ENCODE assay signal across 20 cellular contexts in the genomic region with DNA sequence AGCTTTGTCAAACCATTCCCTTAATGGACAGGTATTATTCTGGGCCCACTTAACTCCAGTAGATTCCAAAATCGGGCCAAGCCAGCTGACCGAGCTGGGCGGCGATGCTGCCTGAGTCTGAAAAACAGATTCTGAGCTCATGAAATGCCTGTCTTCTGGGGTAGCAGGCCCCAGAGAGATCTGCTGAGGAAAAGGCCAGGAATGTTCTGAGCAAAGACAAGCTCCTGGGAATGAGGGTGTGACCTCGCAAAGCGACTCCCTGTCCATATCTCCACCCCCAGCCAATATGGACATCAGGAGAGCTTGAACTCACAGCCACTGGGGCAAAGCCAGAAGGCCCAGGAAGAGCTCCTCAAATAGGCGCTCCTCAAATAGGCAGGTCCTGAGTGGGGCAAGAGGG. TPM values are rescaled to one million over a fixed set of nuclear protein-coding genes. Genes with fewer than 3 reads are reported as not detected.
DNase-seq lines count a peak whose midpoint lies in the region; ATAC-seq and TF ChIP-seq lines count a peak whose summit lies in the region.
"Had no signal": no experiment of that assay in that cellular context is flagged by ENCODE, and none has a peak within 500 bp of the region (broad histone marks: within the 10 kb centered on the region; RNA-seq: fewer than 3 reads in every experiment).

No MANE protein-coding gene starts in this region.

- ATAC-seq in left ventricle myocardium superior (peak; percentile 58), upper lobe of left lung (ENCODE audit: low FRiP score in 2 of 2) (peak in 1 of 2 donors; percentile 23), GM18870 (IDR thresholded peaks at IDR 0.05; ENCODE audit: unreplicated experiment) (no peak)
- ATAC-seq: effector memory CD8-positive, alpha-beta T cell; SK-N-SH treated with all-trans-retinoic acid at 6 μM for 48 hours had no signal

- H3K4me1 ChIP-seq in prostate gland (replicated peaks), result peaks cover 6% of the 10 kb centered on the region
- H3K4me1 ChIP-seq in upper lobe of left lung, result peaks cover 25 to 46% (median 40%) of the 10 kb centered on the region in 4 donors

- TF ChIP-seq CTCF in prostate gland (IDR thresholded peaks at IDR 0.05) (no peak), upper lobe of left lung (IDR thresholded peaks at IDR 0.05) (no peak)

- WGBS in prostate gland, result 87% methylated on average over 7 of the region's 7 CpGs
- WGBS in upper lobe of left lung, 2 donors, result 88 to 90% methylated on average over 7 of the region's 7 CpGs

- no peaks in the 10 kb centered on the region for H3K27me3 ChIP-seq in prostate gland (replicated peaks; ENCODE audit: insufficient read depth)
- no peaks in the 10 kb centered on the region for H3K27me3 ChIP-seq in upper lobe of left lung

- H3K9me3 ChIP-seq in prostate gland (no peaks in the 10 kb centered on the region), upper lobe of left lung (no peaks in the 10 kb centered on the region)

- intact Hi-C loops in left ventricle myocardium superior (cut with micrococcal nuclease) (no loop called here), prostate gland (cut with DNase I) (loop anchor here (5.0 to 10.0 kb wide), 2 partner anchors 45 to 97 kb away; no protein-coding TSS in a partner anchor)

- peak overlapping the region; percentile 80 for H3K27ac ChIP-seq in cingulate gyrus (ENCODE audit: low read depth, low read length)
- peak overlapping the region; percentile 62 to 77 for H3K27ac ChIP-seq in prostate gland
- H3K27ac ChIP-seq in upper lobe of left lung, result peak overlapping the region; percentile 61 to 88 (median 80)
- H3K27ac ChIP-seq: PC-9 had no signal

- DNase-seq in left ventricle myocardium superior (peak; percentile 63), prostate gland (ENCODE audit: low spot score) (no peak), upper lobe of left lung (no peak), inferior parietal cortex (ENCODE audit: extremely low spot score) (no peak), NOMO-1 (lab: John Stamatoyannopoulos, UW; ENCODE audit: unreplicated experiment in 2 of 2) (no peak), NOMO-1 treated with DMSO at 0.1 percent for 48 hours (lab: John Stamatoyannopoulos, UW; ENCODE audit: unreplicated experiment) (no peak)
- DNase-seq: activated T-cell treated with anti-CD3 and anti-CD28 coated beads, Interleukin-2, amount 50 U/mL, for 1 hour; Calu3; central memory CD4-positive, alpha-beta T cell; effector memory CD8-positive, alpha-beta T cell; foreskin melanocyte; HFFc6; mesendoderm; NCI-H1694 treated with DMSO at 0.1 percent for 48 hours; NCI-H526; PC-9 had no signal

- H3K4me3 ChIP-seq in prostate gland (no peak overlapping the region), upper lobe of left lung (no peak overlapping the region)
- H3K4me3 ChIP-seq: PC-9, skin epidermis had no signal

- no peaks in the 10 kb centered on the region for H3K36me3 ChIP-seq in prostate gland
- H3K36me3 ChIP-seq in upper lobe of left lung, result no peaks in the 10 kb centered on the region

- TF ChIP-seq POLR2A in prostate gland (IDR thresholded peaks at IDR 0.05), result no peak
- TF ChIP-seq POLR2A in upper lobe of left lung (IDR thresholded peaks at IDR 0.05), result no peak

- no peak for TF ChIP-seq EP300 in upper lobe of left lung (IDR thresholded peaks at IDR 0.05)

RNA-seq across cellular contexts. Expression of a gene that starts 23.7 kb away (rescaled TPM):
- total RNA-seq in left ventricle myocardium superior (7.8 TPM), prostate gland (10 to 100 TPM in 1 of 2 donors, 1 to 10 TPM in 1; 6.1 to 22.7 TPM), upper lobe of left lung (10 to 100 TPM in 2 of 6 donors, 1 to 10 TPM in 4; 4.1 to 11.4 (median 6.7) TPM)
- total RNA-seq: Calu3, HFFc6, PC-9 had no signal
